14 cellular contexts compared by ENCODE assay signal in genomic region chr12:3898751-3899150, GRCh38.
"Had no signal": no experiment of that assay in that cellular context is flagged by ENCODE, and none has a peak within 500 bp of the region (broad histone marks: within the 10 kb centered on the region; RNA-seq: fewer than 3 reads in every experiment).

No MANE protein-coding gene starts in this region.

- H3K27me3 Mint-ChIP-seq: stimulated activated naive CD8-positive, alpha-beta T cell treated with anti-CD3 and anti-CD28 coated beads, Interleukin-15, amount 100 ng/mL, for 72 hours; T-helper 17 cell had no signal

- H3K27ac Mint-ChIP-seq: activated T-helper 1 cell treated with anti-CD3 and anti-CD28 coated beads, Interleukin-12 subunit alpha, Interleukin-12 subunit beta, Interleukin-2, Interleukin-4 antibody, amounts not matched to agents 30 ng/mL and 10 ng/mL and 1 ng/mL, durations not matched to agents 14 hours and 24 hours and 36 hours; nephron; T-helper 17 cell had no signal

- H3K27me3 ChIP-seq: pancreas, testis had no signal

- H3K4me1 ChIP-seq: gastrocnemius medialis, pancreas, testis had no signal

- H3K4me3 Mint-ChIP-seq: activated T-helper 1 cell treated with anti-CD3 and anti-CD28 coated beads, Interleukin-12 subunit alpha, Interleukin-12 subunit beta, Interleukin-2, Interleukin-4 antibody, amounts not matched to agents 30 ng/mL and 10 ng/mL and 1 ng/mL, durations not matched to agents 14 hours and 24 hours and 36 hours; nephron; stimulated activated naive CD8-positive, alpha-beta T cell treated with anti-CD3 and anti-CD28 coated beads, Interleukin-15, amount 100 ng/mL, for 72 hours; T-helper 17 cell had no signal

- ATAC-seq: gastrocnemius medialis; left lung; mucosa of descending colon; stimulated activated naive CD8-positive, alpha-beta T cell treated with anti-CD3 and anti-CD28 coated beads, Interleukin-15, amount 100 ng/mL, for 72 hours; T-helper 17 cell had no signal

- H3K9me3 ChIP-seq: gastrocnemius medialis, left lung, mucosa of descending colon, pancreas, testis had no signal

- H3K9me3 Mint-ChIP-seq: stimulated activated naive CD8-positive, alpha-beta T cell treated with anti-CD3 and anti-CD28 coated beads, Interleukin-15, amount 100 ng/mL, for 72 hours had no signal

- H3K27ac ChIP-seq: gastrocnemius medialis, pancreas, testis had no signal

- H3K4me3 ChIP-seq: gastrocnemius medialis, left lung, mucosa of descending colon, pancreas, testis had no signal

- H3K36me3 ChIP-seq: gastrocnemius medialis, left lung, pancreas had no signal

- DNase-seq: activated CD4-positive, alpha-beta T cell treated with anti-CD3 and anti-CD28 coated beads, Interleukin-2, amount 50 U/mL, for 4 hours; activated CD8-positive, alpha-beta memory T cell treated with anti-CD3 and anti-CD28 coated beads, Interleukin-2, amount 50 U/mL, for 4 hours; gastrocnemius medialis; islet precursor cell; left lung; mucosa of descending colon; pancreas; stimulated activated CD4-positive, alpha-beta T cell treated with anti-CD3 and anti-CD28 coated beads, Interleukin-2, amount 100 ng/mL, for 48 hours; stimulated activated CD8-positive, alpha-beta memory T cell treated with anti-CD3 and anti-CD28 coated beads, Interleukin-4, amount 100 ng/mL, for 48 hours; stimulated activated naive CD8-positive, alpha-beta T cell treated with anti-CD3 and anti-CD28 coated beads, Interleukin-15, amount 100 ng/mL, for 72 hours; T-helper 17 cell; testis had no signal
